1 cellular context compared by ENCODE assay signal in genomic region chr1:31412205-31412604, GRCh38.
TF ChIP-seq lines count a peak whose summit lies in the region.

No MANE protein-coding gene starts in this region.

TF ChIP-seq in SK-N-SH treated with all-trans-retinoic acid at 6 μM for 48 hours, 23 proteins besides CTCF, POLR2A, EP300 and RAD21:
- TF ChIP-seq CSRNP3 (CRISPR knock-in tag; IDR thresholded peaks at IDR 0.05) = no peak
- no peak for TF ChIP-seq ISL1 (CRISPR knock-in tag; IDR thresholded peaks at IDR 0.05)
- no peak for TF ChIP-seq TCF4 (CRISPR knock-in tag; IDR thresholded peaks at IDR 0.05; ENCODE audit: borderline replicate concordance)
- TF ChIP-seq ARNTL (CRISPR knock-in tag; IDR thresholded peaks at IDR 0.05; ENCODE audit: borderline replicate concordance, low read depth) = no peak
- TF ChIP-seq ZNF8 (CRISPR knock-in tag; IDR thresholded peaks at IDR 0.05) = no peak
- TF ChIP-seq PATZ1 (CRISPR knock-in tag; IDR thresholded peaks at IDR 0.05; ENCODE audit: borderline replicate concordance) = no peak
- no peak for TF ChIP-seq ZNF565 (CRISPR knock-in tag; conservative IDR thresholded peaks at IDR 0.05; ENCODE audit: low read depth)
- no peak for TF ChIP-seq ESRRG (CRISPR knock-in tag; IDR thresholded peaks at IDR 0.05)
- TF ChIP-seq GLIS3 (CRISPR knock-in tag; IDR thresholded peaks at IDR 0.05) = no peak
- no peak for TF ChIP-seq ZC3H10 (CRISPR knock-in tag; IDR thresholded peaks at IDR 0.05)
- TF ChIP-seq TSHZ2 (CRISPR knock-in tag; IDR thresholded peaks at IDR 0.05) = no peak
